In the genomic region with DNA sequence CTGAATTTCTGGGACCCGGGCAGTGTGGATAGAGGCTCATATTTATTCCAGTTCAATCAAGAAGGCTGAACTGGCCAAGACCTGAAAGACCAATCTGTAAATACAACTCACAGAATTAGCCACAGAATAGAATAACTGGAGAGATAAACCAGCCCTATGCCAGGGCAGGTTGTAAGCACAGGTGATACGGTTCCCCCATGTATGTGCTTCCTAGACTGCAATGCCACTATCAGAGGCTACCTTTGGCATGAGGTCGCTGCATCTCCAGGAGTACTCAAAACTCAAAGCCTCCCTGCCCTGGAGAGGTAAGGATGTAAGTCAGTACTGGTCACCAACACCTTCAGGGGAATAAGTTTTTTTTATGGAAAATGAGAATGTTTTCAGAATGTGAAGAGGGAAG, we compare ENCODE assay signal across 25 cellular contexts.
"Had no signal": no experiment of that assay in that cellular context is flagged by ENCODE, and none has a peak within 500 bp of the region (broad histone marks: within the 10 kb centered on the region; RNA-seq: fewer than 3 reads in every experiment).

No MANE protein-coding gene starts in this region.

- H3K36me3 Mint-ChIP-seq: IgD-negative memory B cell had no signal

- ATAC-seq: K562 had no signal

- H3K27ac Mint-ChIP-seq: IgD-negative memory B cell had no signal

- H3K4me3 Mint-ChIP-seq: IgD-negative memory B cell had no signal

- H3K9ac ChIP-seq: KMS-11 had no signal

- H3K4me2 ChIP-seq: KMS-11 had no signal

- DNase-seq: Kasumi-1, MM.1S, NCI-H1092 treated with DMSO at 0.1 percent for 48 hours, NCI-H1436, NCI-H187, NCI-H2029, NCI-H2081 treated with DMSO at 0.1 percent for 48 hours, NCI-H2171, NCI-H226, NCI-H446, NCI-H510A, NCI-H524 treated with DMSO at 0.1 percent for 48 hours, NCI-H69, NCI-H774, Right ventricle myocardium superior, RPMI8226, SIG-M5 had no signal

- H3K27me3 Mint-ChIP-seq: IgD-negative memory B cell had no signal

- H3K36me3 ChIP-seq: SJSA1 had no signal

- FAIRE-seq: HTR-8/SVneo, K562, RCC 7860 had no signal

- H3K27ac ChIP-seq: HL-60, KMS-11, SJSA1, SK-N-MC had no signal

- H3K9me3 ChIP-seq: SJSA1 had no signal

- H3K9me3 Mint-ChIP-seq: IgD-negative memory B cell had no signal

- H3K4me3 ChIP-seq: K562, SJSA1, SK-N-MC had no signal

- H3K27me3 ChIP-seq: SJSA1 had no signal

- H3K4me1 Mint-ChIP-seq: IgD-negative memory B cell had no signal
